In the genomic region with DNA sequence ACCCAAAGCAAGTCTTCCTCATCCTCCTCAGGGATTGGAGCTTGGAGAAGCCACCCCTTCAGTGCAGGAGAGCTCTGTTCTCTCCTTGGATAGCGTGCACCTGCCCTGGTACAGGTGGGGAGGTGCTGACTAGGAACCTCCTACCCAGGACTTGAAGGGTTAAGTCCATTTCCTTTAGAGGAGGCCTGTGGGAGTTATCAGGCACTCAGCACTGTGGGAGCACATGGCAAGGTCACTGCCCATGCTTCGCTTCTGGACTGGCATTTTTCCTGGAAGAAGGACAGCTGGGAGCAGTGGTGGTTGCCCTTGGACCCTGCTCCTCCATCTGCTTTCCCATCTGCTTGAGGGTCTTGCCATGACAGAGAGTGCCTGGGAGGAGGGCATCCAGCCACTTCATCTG, we compare ENCODE assay signal across 22 cellular contexts.
A peak's percentile ranks its signal among the peaks of the same experiment; 100 is the strongest.
DNase-seq lines count a peak whose midpoint lies in the region; FAIRE-seq and TF ChIP-seq lines count a peak whose summit lies in the region.
"Had no signal": no experiment of that assay in that cellular context is flagged by ENCODE, and none has a peak within 500 bp of the region (broad histone marks: within the 10 kb centered on the region; RNA-seq: fewer than 3 reads in every experiment).

No MANE protein-coding gene starts in this region.

- H3K9me3 ChIP-seq in H1 (ENCODE audit: insufficient read depth in 2 of 2, low read depth in 1 of 2, low read length in 1 of 2) (no peaks in the 10 kb centered on the region), osteoblast (ENCODE audit: low read depth, low read length) (no peaks in the 10 kb centered on the region)
- H3K9me3 ChIP-seq: BE2C had no signal

- TF ChIP-seq RAD21 in H1 (IDR thresholded peaks at IDR 0.05 in 1 of 2, conservative IDR thresholded peaks at IDR 0.05 in 1 of 2; ENCODE audit: low read depth in 2 of 2, low read length in 2 of 2), result no peak

- H3K79me2 ChIP-seq in H1 (ENCODE audit: control insufficient read depth in 1 of 2, insufficient read depth in 2 of 2, low read length in 2 of 2) (no peaks in the 10 kb centered on the region), osteoblast (ENCODE audit: insufficient read depth, low read length) (no peaks in the 10 kb centered on the region)

- no peaks in the 10 kb centered on the region for H3K79me1 ChIP-seq in H1 (ENCODE audit: low read depth, low read length)

- 0 out of 2 replicates have a peak overlapping the region, but pooled peaks have one; percentile 6 for H2BK15ac ChIP-seq in H1 (ENCODE audit: low read length)

- H4K5ac ChIP-seq in H1 (ENCODE audit: insufficient read length, low read depth, low read length), result no peak overlapping the region

- H4K20me1 ChIP-seq in H1 (replicated peaks in 1 of 2; ENCODE audit: control insufficient read depth in 1 of 2, insufficient read depth in 2 of 2, low read length in 2 of 2) (no peaks in the 10 kb centered on the region), osteoblast (ENCODE audit: insufficient read depth, low read length) (no peaks in the 10 kb centered on the region)

- no peaks in the 10 kb centered on the region for H3K27me3 Mint-ChIP-seq in activated naive CD4-positive, alpha-beta T cell treated with anti-CD3 and anti-CD28 coated beads, Interleukin-2, amount 10 ng/mL, durations not matched to agents 7 days and 5 days
- H3K27me3 Mint-ChIP-seq: CD4-positive, CD25-positive, alpha-beta regulatory T cell had no signal

- no peak for FAIRE-seq in H1 (lab: Jason Lieb, UNC)
- FAIRE-seq: A204.1, D721Med, GM12878, GM19239, K562 had no signal

- in situ Hi-C loops in GM13977 (cut with MboI; ENCODE audit: low pct_unique_long_range_greater_than_20kb, low sequenced_read_pairs, unreplicated experiment), result no loop called here

- H3K36me3 Mint-ChIP-seq in activated naive CD4-positive, alpha-beta T cell treated with anti-CD3 and anti-CD28 coated beads, Interleukin-2, amount 10 ng/mL, durations not matched to agents 7 days and 5 days, result no peaks in the 10 kb centered on the region
- H3K36me3 Mint-ChIP-seq: CD8-positive, alpha-beta memory T cell had no signal

- no peak overlapping the region for H3K14ac ChIP-seq in H1 (ENCODE audit: insufficient read length)

- H3K4me3 ChIP-seq in H1 (ENCODE audit: extremely low read depth in 1 of 4, insufficient read depth in 2 of 4, low read depth in 3 of 4, low read length in 4 of 4) (no peak overlapping the region), osteoblast (ENCODE audit: insufficient read depth, low read length) (no peak overlapping the region)
- H3K4me3 ChIP-seq: GM12878, K562 had no signal

- no peak overlapping the region for H3K56ac ChIP-seq in H1 (replicated peaks; ENCODE audit: insufficient read length, low read depth, low read length)

- H2BK5ac ChIP-seq in H1 (ENCODE audit: low read depth, low read length), result no peak overlapping the region

- H3K23ac ChIP-seq in H1 (ENCODE audit: insufficient read length), result no peak overlapping the region

- H2AK5ac ChIP-seq in H1 (ENCODE audit: low read depth, low read length), result no peak overlapping the region

- no peaks in the 10 kb centered on the region for H3K9me3 Mint-ChIP-seq in activated naive CD4-positive, alpha-beta T cell treated with anti-CD3 and anti-CD28 coated beads, Interleukin-2, amount 10 ng/mL, durations not matched to agents 7 days and 5 days

- H2BK120ac ChIP-seq in H1 (replicated peaks; ENCODE audit: low read depth, low read length), result no peak overlapping the region

- no peak overlapping the region for H3K27ac ChIP-seq in H1 (ENCODE audit: low read depth, low read length)
- no peak overlapping the region for H3K27ac ChIP-seq in osteoblast (ENCODE audit: low read depth, low read length)

- DNase-seq in GM13977 (ENCODE audit: low spot score), result peak; percentile 6
- DNase-seq in H1 (ENCODE audit: low read depth in 1 of 2, low spot score in 2 of 2), result no peak
- DNase-seq in osteoblast (ENCODE audit: insufficient read length, low spot score, missing footprints), result peak; percentile 38
- no peak for DNase-seq in activated naive CD4-positive, alpha-beta T cell treated with anti-CD3 and anti-CD28 coated beads, Interleukin-2, amount 10 ng/mL, durations not matched to agents 7 days and 5 days
- DNase-seq in NCI-H82 treated with DMSO at 0.1 percent for 48 hours (lab: John Stamatoyannopoulos, UW; ENCODE audit: unreplicated experiment), result no peak
- no peak for DNase-seq in NCI-H226
- DNase-seq: ACHN; BE2C; C1 segment of cervical spinal cord; CD4-positive, CD25-positive, alpha-beta regulatory T cell; CD8-positive, alpha-beta memory T cell; COR-L47; DMS53; DND-41; EL; HCEC 1CT; IMR-90 had no signal

- TF ChIP-seq POLR2A in H1 (IDR thresholded peaks at IDR 0.05; ENCODE audit: control extremely low read depth in 1 of 2, low read depth in 2 of 2, low read length in 2 of 2), result no peak

- TF ChIP-seq CTCF in GM13977 (IDR thresholded peaks at IDR 0.05; ENCODE audit: extremely low read depth, insufficient read depth, missing control alignments), result no peak
- TF ChIP-seq CTCF in H1 (IDR thresholded peaks at IDR 0.05; ENCODE audit: control extremely low read depth in 1 of 3, insufficient read depth in 1 of 3, low read depth in 1 of 3, low read length in 3 of 3), result no peak
- TF ChIP-seq CTCF in osteoblast (IDR thresholded peaks at IDR 0.05; ENCODE audit: extremely low read depth, low read depth, low read length), result no peak

- H2BK20ac ChIP-seq in H1 (ENCODE audit: low read length), result no peak overlapping the region

- H2AFZ ChIP-seq in H1 (ENCODE audit: low read length), result no peak overlapping the region
- no peak overlapping the region for H2AFZ ChIP-seq in osteoblast (ENCODE audit: low read length)

- H3K27me3 ChIP-seq in H1 (replicated peaks in 1 of 4; ENCODE audit: control insufficient read depth in 3 of 4, extremely low read depth in 1 of 4, insufficient read depth in 3 of 4, low read length in 3 of 4) (peaks cover 0 to 2% (median 0%) of the 10 kb centered on the region in 4 experiments; a peak in 3 of 7 replicates), osteoblast (ENCODE audit: insufficient read depth, low read length) (peaks cover 11% of the 10 kb centered on the region)
- H3K27me3 ChIP-seq: BE2C had no signal

- H3K4me3 Mint-ChIP-seq in activated naive CD4-positive, alpha-beta T cell treated with anti-CD3 and anti-CD28 coated beads, Interleukin-2, amount 10 ng/mL, durations not matched to agents 7 days and 5 days, result no peak overlapping the region
- H3K4me3 Mint-ChIP-seq: CD4-positive, CD25-positive, alpha-beta regulatory T cell; CD8-positive, alpha-beta memory T cell had no signal

- H3K4ac ChIP-seq in H1 (replicated peaks; ENCODE audit: insufficient read length, low read depth, low read length), result no peak overlapping the region

- H3K4me1 ChIP-seq in H1 (replicated peaks in 1 of 4; ENCODE audit: control insufficient read depth in 3 of 4, insufficient read depth in 4 of 4, low read length in 3 of 4) (no peaks in the 10 kb centered on the region), osteoblast (ENCODE audit: insufficient read depth, low read length) (no peaks in the 10 kb centered on the region)
- H3K4me1 ChIP-seq: BE2C had no signal

- H2BK12ac ChIP-seq in H1 (ENCODE audit: low read depth, low read length), result no peak overlapping the region

- no peak overlapping the region for H3K18ac ChIP-seq in H1 (ENCODE audit: extremely low read depth, low read length)

- H3K4me2 ChIP-seq in H1 (ENCODE audit: insufficient read depth in 1 of 2, low read depth in 2 of 2, low read length in 2 of 2), result no peak overlapping the region
- no peak overlapping the region for H3K4me2 ChIP-seq in osteoblast (ENCODE audit: insufficient read depth, low read length)

- no peak overlapping the region for H4K8ac ChIP-seq in H1 (ENCODE audit: extremely low read depth, insufficient read depth, low read length)

- H3K23me2 ChIP-seq in H1 (ENCODE audit: low read depth, low read length), result peaks cover 2% of the 10 kb centered on the region; the same call in 1 of the 2 replicates

- H3K27ac Mint-ChIP-seq in activated naive CD4-positive, alpha-beta T cell treated with anti-CD3 and anti-CD28 coated beads, Interleukin-2, amount 10 ng/mL, durations not matched to agents 7 days and 5 days, result no peak overlapping the region
- H3K27ac Mint-ChIP-seq: CD4-positive, CD25-positive, alpha-beta regulatory T cell; CD8-positive, alpha-beta memory T cell had no signal

- H3K9ac ChIP-seq in H1 (replicated peaks in 1 of 4; ENCODE audit: extremely low read depth in 1 of 4, low read depth in 3 of 4, low read length in 3 of 4), result no peak overlapping the region

- POLR2A ChIA-PET in H1 (lab: Charles Lee; ENCODE audit: partially characterized antibody), result no interaction called here

- CTCF ChIA-PET in H1 (lab: Charles Lee; ENCODE audit: partially characterized antibody), result interaction anchor here (1.1 kb wide), 1 partner anchor 12 kb away, joined by 3 read pairs; no protein-coding TSS in a partner anchor
- CTCF ChIA-PET in activated naive CD4-positive, alpha-beta T cell treated with anti-CD3 and anti-CD28 coated beads, Interleukin-2, amount 10 ng/mL, durations not matched to agents 7 days and 5 days (lab: Charles Lee), result no interaction called here

- no peaks in the 10 kb centered on the region for H3K36me3 ChIP-seq in H1 (ENCODE audit: control insufficient read depth in 2 of 4, insufficient read depth in 4 of 4, low read length in 3 of 4)
- H3K36me3 ChIP-seq in osteoblast (ENCODE audit: insufficient read depth, low read length), result no peaks in the 10 kb centered on the region
- H3K36me3 ChIP-seq: BE2C had no signal

- TF ChIP-seq EP300 in H1 (IDR thresholded peaks at IDR 0.05; ENCODE audit: borderline replicate concordance in 1 of 2, low read depth in 2 of 2, low read length in 2 of 2), result no peak

- H3K4me1 Mint-ChIP-seq in activated naive CD4-positive, alpha-beta T cell treated with anti-CD3 and anti-CD28 coated beads, Interleukin-2, amount 10 ng/mL, durations not matched to agents 7 days and 5 days, result no peaks in the 10 kb centered on the region
- H3K4me1 Mint-ChIP-seq: CD4-positive, CD25-positive, alpha-beta regulatory T cell; CD8-positive, alpha-beta memory T cell had no signal

- no peak overlapping the region for H4K91ac ChIP-seq in H1 (replicated peaks; ENCODE audit: insufficient read length, low read length)

- WGBS in H1 (ENCODE audit: extremely low coverage in 1 of 2, insufficient coverage in 1 of 2, insufficient read length in 1 of 2, insufficient replicate concordance in 2 of 2, low coverage in 1 of 2, low lambda C conversion rate in 2 of 2, missing lambda C conversion rate in 1 of 2), 2 experiments, result 93% methylated on average over 2 of the region's 2 CpGs; no CpG with 5 or more reads in 1 of the 2 experiments

TF ChIP-seq in H1, 55 proteins besides CTCF, POLR2A, EP300 and RAD21 (continues in another document):
- TF ChIP-seq ASH2L (IDR thresholded peaks at IDR 0.05; ENCODE audit: low read length), result no peak
- TF ChIP-seq TEAD4 (IDR thresholded peaks at IDR 0.05; ENCODE audit: low read depth, low read length), result no peak
- no peak for TF ChIP-seq ZNF274 (IDR thresholded peaks at IDR 0.05; ENCODE audit: borderline replicate concordance, extremely low read depth, low read length)
- no peak for TF ChIP-seq KDM4A (IDR thresholded peaks at IDR 0.05; ENCODE audit: low read depth, low read length, severe bottlenecking)
- TF ChIP-seq SIRT6 (IDR thresholded peaks at IDR 0.05; ENCODE audit: low read length), result no peak
- no peak for TF ChIP-seq CBX5 (IDR thresholded peaks at IDR 0.05; ENCODE audit: low read depth, low read length)
- no peak for TF ChIP-seq SRF (IDR thresholded peaks at IDR 0.05; ENCODE audit: low read depth, low read length)

Comparison
In these comparisons a context has a peak if more than half of its experiments do, and no peak if none do; other contexts are left out.
1. DNase-seq: peak in GM13977 (single experiment) and osteoblast (single experiment); none in H1 (0 of 2), activated naive CD4-positive, alpha-beta T cell treated with anti-CD3 and anti-CD28 coated beads, Interleukin-2, amount 10 ng/mL, durations not matched to agents 7 days and 5 days (single experiment), NCI-H82 treated with DMSO at 0.1 percent for 48 hours (single experiment) and NCI-H226 (single experiment).